In the genomic region with DNA sequence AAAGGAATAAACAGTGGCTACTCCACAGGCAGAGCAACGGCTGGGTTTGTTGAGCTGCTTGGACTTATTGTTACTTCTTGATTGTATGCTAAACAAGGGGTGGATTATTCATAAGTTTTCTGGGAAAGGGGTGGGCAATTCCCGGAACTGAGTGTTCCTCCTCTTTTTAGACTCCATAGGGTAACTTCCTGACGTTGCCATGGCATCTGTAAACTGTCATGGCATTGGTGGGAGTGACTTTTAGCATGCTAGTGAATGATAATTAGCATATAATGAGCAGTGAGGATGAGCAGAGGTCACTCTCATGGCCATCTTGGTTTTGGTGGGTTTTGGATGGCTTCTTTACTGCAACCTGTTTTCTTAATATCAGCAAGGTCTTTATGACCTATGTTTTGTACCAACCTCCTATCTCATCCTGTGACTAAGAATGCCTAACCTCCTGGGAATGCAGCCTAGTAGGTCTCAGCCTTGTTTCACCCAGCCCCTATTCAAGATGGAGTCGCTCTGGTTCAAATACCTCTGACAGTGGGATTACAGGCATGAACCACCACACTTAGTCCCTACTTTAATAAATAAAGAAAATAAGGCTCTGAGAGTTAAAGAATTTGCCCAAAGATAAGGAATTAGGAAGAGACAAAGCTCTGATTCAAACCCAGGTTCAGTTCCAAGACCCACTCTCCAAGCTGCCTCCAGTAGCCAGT, we compare ENCODE assay signal across 1 cellular context.
TF ChIP-seq lines count a peak whose summit lies in the region.

No MANE protein-coding gene starts in this region.

TF ChIP-seq in H1, 55 proteins besides CTCF, POLR2A, EP300 and RAD21:
- TF ChIP-seq FOSL1 (IDR thresholded peaks at IDR 0.05; ENCODE audit: insufficient read depth, low read depth, low read length) (no peak), NRF1 (IDR thresholded peaks at IDR 0.05; ENCODE audit: low read depth, low read length) (no peak), YY1 (IDR thresholded peaks at IDR 0.05; ENCODE audit: low read depth, low read length) (no peak), BRCA1 (IDR thresholded peaks at IDR 0.05; ENCODE audit: low read depth, low read length) (no peak), PHF8 (conservative IDR thresholded peaks at IDR 0.05; ENCODE audit: low read depth, low read length) (no peak), EZH2 (IDR thresholded peaks at IDR 0.05; ENCODE audit: low read depth, low read length, severe bottlenecking) (no peak), CHD2 (IDR thresholded peaks at IDR 0.05; ENCODE audit: low read length) (no peak), BACH1 (IDR thresholded peaks at IDR 0.05; ENCODE audit: low read length) (no peak), SAP30 (IDR thresholded peaks at IDR 0.05; ENCODE audit: insufficient read depth, insufficient replicate concordance, low read length) (no peak), KDM5A (IDR thresholded peaks at IDR 0.05; ENCODE audit: low read length) (no peak)
